In genomic region chr9:37908698-37909186, GRCh38 we compare ENCODE assay signal across 13 cellular contexts. TPM values are rescaled to one million over a fixed set of nuclear protein-coding genes. Genes with fewer than 3 reads are reported as not detected.
DNase-seq lines count a peak whose midpoint lies in the region; ATAC-seq and TF ChIP-seq lines count a peak whose summit lies in the region.
"Had no signal": no experiment of that assay in that cellular context is flagged by ENCODE, and none has a peak within 500 bp of the region (broad histone marks: within the 10 kb centered on the region; RNA-seq: fewer than 3 reads in every experiment).

No MANE protein-coding gene starts in this region.

- TF ChIP-seq POLR2A in body of pancreas (IDR thresholded peaks at IDR 0.05): no peak

- H3K36me3 ChIP-seq in body of pancreas (replicated peaks in 1 of 2; ENCODE audit: insufficient read depth in 1 of 2, low read depth in 2 of 2) (no peaks in the 10 kb centered on the region), lower lobe of right lung (no peaks in the 10 kb centered on the region)

- H3K4me1 ChIP-seq in body of pancreas: peaks cover 24% of the 10 kb centered on the region
- H3K4me1 ChIP-seq in lower lobe of right lung: peaks cover 33% of the 10 kb centered on the region

- peak; percentile 93 for DNase-seq in CD1c-positive myeloid dendritic cell (ENCODE audit: extremely low spot score)
- DNase-seq in M059J (ENCODE audit: low read depth): peak; percentile 59
- peak; percentile 43 to 85 (median 58) for DNase-seq in body of pancreas
- DNase-seq in lower lobe of right lung: no peak
- DNase-seq in midbrain (lab: John Stamatoyannopoulos, UW): no peak
- no peak for DNase-seq in activated naive CD4-positive, alpha-beta T cell treated with anti-CD3 and anti-CD28 coated beads, Interleukin-2, amount 50 U/mL, for 16 hours
- no peak for DNase-seq in hippocampal formation (lab: John Stamatoyannopoulos, UW)
- DNase-seq: activated CD4-positive, alpha-beta T cell treated with anti-CD3 and anti-CD28 coated beads, Interleukin-2, amount 50 U/mL, for 1 hour; activated naive CD8-positive, alpha-beta T cell treated with anti-CD3 and anti-CD28 coated beads for 36 hours; CD8-positive, alpha-beta memory T cell; stimulated activated CD4-positive, alpha-beta T cell treated with anti-CD3 and anti-CD28 coated beads, Interleukin-2, amount 100 ng/mL, for 24 hours had no signal

- H3K4me3 ChIP-seq in body of pancreas (no peak overlapping the region), lower lobe of right lung (no peak overlapping the region)
- H3K4me3 ChIP-seq: SK-N-MC had no signal

- H3K27me3 ChIP-seq in body of pancreas: no peaks in the 10 kb centered on the region
- no peaks in the 10 kb centered on the region for H3K27me3 ChIP-seq in lower lobe of right lung (ENCODE audit: low read depth)

- 32 to 47% methylated on average over 3 to 4 of the region's 4 CpGs for WGBS in body of pancreas, 2 donors

- no peaks in the 10 kb centered on the region for H3K9me3 ChIP-seq in body of pancreas
- H3K9me3 ChIP-seq in lower lobe of right lung: no peaks in the 10 kb centered on the region

- TF ChIP-seq CTCF in body of pancreas (IDR thresholded peaks at IDR 0.05): no peak
- no peak for TF ChIP-seq CTCF in lower lobe of right lung (IDR thresholded peaks at IDR 0.05)

- ATAC-seq in body of pancreas: peak; percentile 51
- ATAC-seq in lower lobe of right lung: peak; percentile 67 to 77
- no peak for ATAC-seq in HG03442 (IDR thresholded peaks at IDR 0.05; ENCODE audit: unreplicated experiment)

- peak overlapping the region in 3 of 4 donors; percentile 56 to 67 (median 65) for H3K27ac ChIP-seq in body of pancreas
- H3K27ac ChIP-seq in lower lobe of right lung: peak overlapping the region; percentile 46
- H3K27ac ChIP-seq: SK-N-MC had no signal

- intact Hi-C loops in body of pancreas (cut with DNase I) (no loop called here), lower lobe of right lung (cut with DNase I) (no loop called here)

RNA-seq across cellular contexts. Expression of gene SLC25A51, which starts 4.8 kb away (rescaled TPM):
- 40.4 and 44.2 TPM in 2 replicates for total RNA-seq in M059J (2014; rRNA removed; shearing (Covaris generic))
- total RNA-seq in body of pancreas (10 to 100 TPM; 17.1 to 18.1 TPM), lower lobe of right lung (23.8 TPM)

Comparison
In these comparisons a context has a peak if more than half of its experiments do, and no peak if none do; other contexts are left out.
1. DNase-seq: peak in CD1c-positive myeloid dendritic cell (single experiment), M059J (single experiment) and body of pancreas (4 of 4); none in lower lobe of right lung (single experiment), midbrain (single experiment), activated naive CD4-positive, alpha-beta T cell treated with anti-CD3 and anti-CD28 coated beads, Interleukin-2, amount 50 U/mL, for 16 hours (single experiment) and hippocampal formation (0 of 2).